8 cellular contexts compared by ENCODE assay signal in genomic region chr14:90815817-90816662, GRCh38. TPM values are rescaled to one million over a fixed set of nuclear protein-coding genes. Genes with fewer than 3 reads are reported as not detected.
DNase-seq lines count a peak whose midpoint lies in the region; ATAC-seq and TF ChIP-seq lines count a peak whose summit lies in the region.

Gene TTC7B (minus strand): TSS chr14:90816430. CDS start chr14:90816295, 135 bp downstream.

- peak; percentile 21 to 43 for ATAC-seq in CD4-positive, CD25-positive, alpha-beta regulatory T cell (ENCODE audit: low read depth in 2 of 2)
- ATAC-seq in GM18873 (IDR thresholded peaks at IDR 0.05; ENCODE audit: low FRiP score, unreplicated experiment) = no peak

- peaks cover 12% of the 10 kb centered on the region for H3K4me1 ChIP-seq in CD4-positive, CD25-positive, alpha-beta regulatory T cell (ENCODE audit: control insufficient read depth, insufficient read depth, low read length, poor library complexity, severe bottlenecking)
- peaks cover 0 to 26% (median 9%) of the 10 kb centered on the region in 4 donors for H3K4me1 ChIP-seq in tibial nerve

- H3K9me3 Mint-ChIP-seq in CD4-positive, CD25-positive, alpha-beta regulatory T cell = peaks cover 0 to 1% (median 0%) of the 10 kb centered on the region in 7 donors

- no peaks in the 10 kb centered on the region for H3K36me3 Mint-ChIP-seq in CD4-positive, CD25-positive, alpha-beta regulatory T cell

- no peak for TF ChIP-seq EP300 in tibial nerve (IDR thresholded peaks at IDR 0.05)

- H3K36me3 ChIP-seq in CD4-positive, CD25-positive, alpha-beta regulatory T cell (ENCODE audit: control insufficient read depth, insufficient read depth, low read length) = no peaks in the 10 kb centered on the region
- no peaks in the 10 kb centered on the region for H3K36me3 ChIP-seq in tibial nerve

- peak within 1 kb of the TSS; percentile 32 to 84 (median 82) for H3K4me3 Mint-ChIP-seq in CD4-positive, CD25-positive, alpha-beta regulatory T cell

- peaks cover 5 to 11% (median 7%) of the 10 kb centered on the region in 4 donors for H3K4me1 Mint-ChIP-seq in CD4-positive, CD25-positive, alpha-beta regulatory T cell

- peak within 1 kb of the TSS in 2 of 3 donors; percentile 27 to 55 for H3K27ac Mint-ChIP-seq in CD4-positive, CD25-positive, alpha-beta regulatory T cell

- peaks cover 3% of the 10 kb centered on the region for H3K27me3 ChIP-seq in CD4-positive, CD25-positive, alpha-beta regulatory T cell (ENCODE audit: control insufficient read depth, insufficient read depth, low read length)
- H3K27me3 ChIP-seq in tibial nerve = no peaks in the 10 kb centered on the region

- 0 to 1% methylated on average over 2 to 29 of the region's 111 CpGs for WGBS in tibial nerve, 2 donors

- TF ChIP-seq POLR2A in tibial nerve (IDR thresholded peaks at IDR 0.05) = no peak

- H3K27me3 Mint-ChIP-seq in CD4-positive, CD25-positive, alpha-beta regulatory T cell = peaks cover 19% of the 10 kb centered on the region

- H3K27ac ChIP-seq in CD4-positive, CD25-positive, alpha-beta regulatory T cell (ENCODE audit: insufficient read depth, low read length, poor library complexity, severe bottlenecking) = no peak within 1 kb of the TSS
- H3K27ac ChIP-seq in tibial nerve = peak within 1 kb of the TSS in 2 of 4 donors; percentile 40 to 81

- TF ChIP-seq CTCF in epithelial cell of proximal tubule (conservative IDR thresholded peaks at IDR 0.05; ENCODE audit: low read depth, low read length) (peak; percentile 29), tibial nerve (IDR thresholded peaks at IDR 0.05) (peak in 4 of 5 experiments; percentile 25 to 88 (median 40))

- peak in 1 of 3 donors; percentile 7 for DNase-seq in CD4-positive, CD25-positive, alpha-beta regulatory T cell
- peak; percentile 61 for DNase-seq in GM19240 (ENCODE audit: insufficient read length, low spot score)
- peak; percentile 76 for DNase-seq in HuH-7 (ENCODE audit: low spot score)
- peak; percentile 23 for DNase-seq in activated CD4-positive, alpha-beta T cell treated with anti-CD3 and anti-CD28 coated beads, Interleukin-2, amount 50 U/mL, for 1 hour
- DNase-seq in epithelial cell of proximal tubule (ENCODE audit: low read depth) = no peak
- DNase-seq in mucosa of gallbladder (ENCODE audit: low spot score) = no peak
- DNase-seq in tibial nerve (ENCODE audit: low spot score in 2 of 2) = no peak

- no peaks in the 10 kb centered on the region for H3K9me3 ChIP-seq in CD4-positive, CD25-positive, alpha-beta regulatory T cell (ENCODE audit: control insufficient read depth in 2 of 2, low read length in 2 of 2)
- no peaks in the 10 kb centered on the region for H3K9me3 ChIP-seq in tibial nerve

- H3K4me3 ChIP-seq in CD4-positive, CD25-positive, alpha-beta regulatory T cell (ENCODE audit: low read depth, low read length) = no peak within 1 kb of the TSS
- H3K4me3 ChIP-seq in epithelial cell of proximal tubule (ENCODE audit: low read depth, low read length) = peak within 1 kb of the TSS; percentile 88
- peak within 1 kb of the TSS; percentile 55 to 79 (median 65) for H3K4me3 ChIP-seq in tibial nerve

RNA-seq across cellular contexts. Expression of gene TTC7B, which starts in this region (rescaled TPM):
- 7.8 TPM for total RNA-seq in CD4-positive, CD25-positive, alpha-beta regulatory T cell
- 1 to 10 TPM in 2 of 4 donors, under 1 TPM in 2; 0.88 to 1.5 (median 0.96) TPM for polyA plus RNA-seq in CD4-positive, CD25-positive, alpha-beta regulatory T cell
- total RNA-seq in epithelial cell of proximal tubule = 43.6 and 82.6 TPM in 2 replicates
- total RNA-seq in mucosa of gallbladder = 31.5 TPM
- total RNA-seq in tibial nerve = 10 to 100 TPM; 25.9 to 44.1 (median 34.4) TPM

Comparison
In these comparisons a context has a peak if more than half of its experiments do, and no peak if none do; other contexts are left out.
1. DNase-seq: peak in GM19240 (single experiment), HuH-7 (single experiment) and activated CD4-positive, alpha-beta T cell treated with anti-CD3 and anti-CD28 coated beads, Interleukin-2, amount 50 U/mL, for 1 hour (single experiment); none in epithelial cell of proximal tubule (single experiment), mucosa of gallbladder (single experiment) and tibial nerve (0 of 2).